ENCODE assay signal across 8 cellular contexts in genomic region chr13:40672310-40673060, GRCh38.
DNase-seq lines count a peak whose midpoint lies in the region; ATAC-seq, FAIRE-seq and TF ChIP-seq lines count a peak whose summit lies in the region.

No MANE protein-coding gene starts in this region.

- FAIRE-seq in RCC 7860 (lab: Jason Lieb, UNC): peak; percentile 47

- H3K4me3 ChIP-seq in HFF-Myc (replicated peaks; ENCODE audit: low read depth, low read length) (no peak overlapping the region), fibroblast of pulmonary artery (replicated peaks; ENCODE audit: low read depth, low read length) (no peak overlapping the region)

- ATAC-seq in HG03378 (IDR thresholded peaks at IDR 0.05; ENCODE audit: unreplicated experiment) (no peak), HG03095 (IDR thresholded peaks at IDR 0.05; ENCODE audit: unreplicated experiment) (no peak), HG02610 (IDR thresholded peaks at IDR 0.05; ENCODE audit: unreplicated experiment) (no peak)

- TF ChIP-seq CTCF in HFF-Myc (IDR thresholded peaks at IDR 0.05; ENCODE audit: low read depth, low read length, missing control alignments) (no peak), fibroblast of pulmonary artery (IDR thresholded peaks at IDR 0.05; ENCODE audit: low read length, missing control alignments) (no peak)

- DNase-seq in AG08395 (ENCODE audit: low spot score): peak; percentile 30
- peak; percentile 91 for DNase-seq in HFF-Myc (ENCODE audit: extremely low read depth, low read depth)
- peak; percentile 29 for DNase-seq in RCC 7860 (ENCODE audit: low spot score)
- DNase-seq in fibroblast of pulmonary artery (ENCODE audit: low read depth): peak; percentile 62
- DNase-seq in NOMO-1 treated with DMSO at 0.1 percent for 48 hours (lab: John Stamatoyannopoulos, UW; ENCODE audit: unreplicated experiment): no peak
